In the genomic region with DNA sequence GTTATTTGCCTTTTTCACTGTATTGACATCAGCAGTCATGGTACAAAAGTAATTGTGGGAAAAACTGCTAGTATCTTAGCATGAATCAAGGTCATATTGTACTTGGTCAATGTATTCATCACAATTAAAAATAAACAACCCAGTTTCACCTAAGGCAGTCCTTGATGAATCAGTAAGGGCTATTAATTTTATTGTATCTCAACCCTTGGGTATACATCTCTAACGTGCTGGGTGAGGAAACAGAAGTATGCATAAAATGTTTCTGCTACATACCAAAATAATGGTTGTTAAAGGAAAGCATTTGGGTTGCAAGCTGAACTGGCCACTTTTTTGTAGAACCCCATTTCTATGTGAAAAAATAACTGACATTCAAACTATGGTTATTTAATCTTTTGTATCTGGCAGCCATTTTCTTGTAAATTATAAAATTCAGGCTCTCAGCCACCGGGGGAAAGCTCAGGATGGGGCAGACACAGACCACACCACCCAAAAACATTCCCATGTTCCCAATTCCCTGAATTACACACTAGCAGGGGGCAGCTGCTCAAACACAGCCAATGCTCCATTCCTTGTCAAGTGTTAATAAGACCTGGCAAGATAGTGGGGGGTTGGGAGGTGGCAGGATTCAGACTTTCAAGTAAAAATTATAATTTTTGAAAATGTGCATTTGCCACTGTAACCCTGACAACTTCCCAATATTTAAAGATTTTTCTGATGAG, we compare ENCODE assay signal across 22 cellular contexts. TPM values are rescaled to one million over a fixed set of nuclear protein-coding genes. Genes with fewer than 3 reads are reported as not detected.
DNase-seq lines count a peak whose midpoint lies in the region; ATAC-seq lines count a peak whose summit lies in the region.
"Had no signal": no experiment of that assay in that cellular context is flagged by ENCODE, and none has a peak within 500 bp of the region (broad histone marks: within the 10 kb centered on the region; RNA-seq: fewer than 3 reads in every experiment).

No MANE protein-coding gene starts in this region.

- no peak overlapping the region for H3K9ac ChIP-seq in skeletal muscle satellite cell (ENCODE audit: low read depth, low read length)

- H3K27me3 ChIP-seq in skeletal muscle satellite cell (ENCODE audit: control insufficient read depth, insufficient read depth, low read length), result no peaks in the 10 kb centered on the region
- H3K27me3 ChIP-seq: esophagus squamous epithelium, pancreas had no signal

- ATAC-seq in GM21423 (IDR thresholded peaks at IDR 0.05; ENCODE audit: unreplicated experiment), result no peak
- ATAC-seq: effector memory CD8-positive, alpha-beta T cell; left ventricle myocardium superior; pancreas had no signal

- peak; percentile 47 for DNase-seq in ELR (ENCODE audit: low read depth)
- peak; percentile 73 for DNase-seq in M059J (ENCODE audit: low read depth)
- peak; percentile 6 for DNase-seq in epithelial cell of prostate (ENCODE audit: low read depth, low spot score)
- no peak for DNase-seq in DMS53 (lab: John Stamatoyannopoulos, UW)
- DNase-seq in D341Med (ENCODE audit: low spot score), result no peak
- DNase-seq: activated CD4-positive, alpha-beta T cell treated with anti-CD3 and anti-CD28 coated beads, Interleukin-2, amount 50 U/mL, for 4 hours; activated CD8-positive, alpha-beta memory T cell treated with anti-CD3 and anti-CD28 coated beads, Interleukin-2, amount 50 U/mL, for 4 hours; activated naive CD4-positive, alpha-beta T cell treated with anti-CD3 and anti-CD28 coated beads for 36 hours; amygdala; cortex of kidney; effector memory CD8-positive, alpha-beta T cell; esophagus squamous epithelium; hippocampal formation; islet precursor cell; left ventricle myocardium superior; NCI-H1105; NCI-H1930; NCI-H526 treated with DMSO at 0.1 percent for 48 hours; pancreas; stimulated activated CD4-positive, alpha-beta T cell treated with anti-CD3 and anti-CD28 coated beads, Interleukin-2, amount 100 ng/mL, for 48 hours had no signal

- H3K27ac ChIP-seq in epithelial cell of prostate, result no peak overlapping the region
- H3K27ac ChIP-seq: esophagus squamous epithelium, pancreas had no signal

- H3K4me1 ChIP-seq in skeletal muscle satellite cell (ENCODE audit: control insufficient read depth, insufficient read depth, low read length), result peaks cover 10% of the 10 kb centered on the region
- H3K4me1 ChIP-seq: esophagus squamous epithelium had no signal

- H3K9me3 ChIP-seq in skeletal muscle satellite cell (replicated peaks; ENCODE audit: low read length), result no peaks in the 10 kb centered on the region
- H3K9me3 ChIP-seq: esophagus squamous epithelium, pancreas had no signal

- peak overlapping the region; percentile 9 for H3K4me2 ChIP-seq in skeletal muscle satellite cell (ENCODE audit: low read length)

- H3K36me3 ChIP-seq in skeletal muscle satellite cell (ENCODE audit: insufficient read depth, low read length), result no peaks in the 10 kb centered on the region
- H3K36me3 ChIP-seq: esophagus squamous epithelium, pancreas had no signal

- H3K4me3 ChIP-seq in skeletal muscle satellite cell (ENCODE audit: low read length), result no peak overlapping the region
- H3K4me3 ChIP-seq: esophagus squamous epithelium, pancreas had no signal

RNA-seq across cellular contexts. Expression of a gene that starts 49.3 kb away (rescaled TPM):
- total RNA-seq in M059J (2014; rRNA removed; shearing (Covaris generic)), result 64.6 and 110 TPM in 2 replicates
- total RNA-seq in skeletal muscle satellite cell (2012; rRNA removed), result 93.3 and 129 TPM in 2 replicates

Comparison
In these comparisons a context has a peak if more than half of its experiments do, and no peak if none do; other contexts are left out.
1. DNase-seq: peak in ELR (single experiment), M059J (single experiment) and epithelial cell of prostate (single experiment); none in DMS53 (single experiment) and D341Med (single experiment).